In genomic region chr1:154142358-154142757, GRCh38 we compare ENCODE assay signal across 28 cellular contexts. TPM values are rescaled to one million over a fixed set of nuclear protein-coding genes. Genes with fewer than 3 reads are reported as not detected.
"Had no signal": no experiment of that assay in that cellular context is flagged by ENCODE, and none has a peak within 500 bp of the region (broad histone marks: within the 10 kb centered on the region; RNA-seq: fewer than 3 reads in every experiment).

No MANE protein-coding gene starts in this region.

- H3K27me3 ChIP-seq: colonic mucosa, dorsolateral prefrontal cortex, esophagus muscularis mucosa, foreskin keratinocyte, gastrocnemius medialis, gastroesophageal sphincter, heart left ventricle, heart right ventricle, hepatocyte had no signal

- ATAC-seq: effector memory CD8-positive, alpha-beta T cell; esophagus mucosa; foreskin keratinocyte; gastrocnemius medialis; gastroesophageal sphincter; heart left ventricle; heart right ventricle had no signal

- H3K27ac Mint-ChIP-seq: dendritic cell treated with granulocyte-macrophage colony-stimulating factor and Interleukin-4, amounts not matched to agents 40 ng/mL and 50 ng/mL, for 4 days; effector memory CD8-positive, alpha-beta T cell; endodermal cell had no signal

- H3K4me1 ChIP-seq: colonic mucosa, esophagus squamous epithelium, foreskin keratinocyte, gastroesophageal sphincter, heart right ventricle had no signal

- H3K4me1 Mint-ChIP-seq: endodermal cell had no signal

- DNase-seq: colonic mucosa; cortex of kidney; dermis blood vessel endothelial cell; dorsolateral prefrontal cortex; effector CD4-positive, alpha-beta T cell; effector CD8-positive, alpha-beta T cell; effector memory CD4-positive, alpha-beta T cell; effector memory CD8-positive, alpha-beta T cell; endodermal cell; erythroblast; esophagus squamous epithelium; foreskin fibroblast; foreskin keratinocyte; foreskin melanocyte; gastrocnemius medialis; glutamatergic neuron; head of caudate nucleus; heart left ventricle; heart right ventricle had no signal

- H3K4me3 Mint-ChIP-seq: dendritic cell treated with granulocyte-macrophage colony-stimulating factor and Interleukin-4, amounts not matched to agents 40 ng/mL and 50 ng/mL, for 4 days; effector memory CD8-positive, alpha-beta T cell; endodermal cell had no signal

- H3K4me3 ChIP-seq: colonic mucosa, coronary artery, dorsolateral prefrontal cortex, esophagus muscularis mucosa, esophagus squamous epithelium, gastrocnemius medialis, gastroesophageal sphincter, heart left ventricle, heart right ventricle, hepatocyte had no signal

- H3K27me3 Mint-ChIP-seq: dendritic cell treated with granulocyte-macrophage colony-stimulating factor and Interleukin-4, amounts not matched to agents 40 ng/mL and 50 ng/mL, for 4 days; effector memory CD8-positive, alpha-beta T cell had no signal

- H3K36me3 ChIP-seq: colonic mucosa, esophagus muscularis mucosa, esophagus squamous epithelium, gastrocnemius medialis, gastroesophageal sphincter, heart left ventricle, heart right ventricle had no signal

- H3K9me3 Mint-ChIP-seq: dendritic cell treated with granulocyte-macrophage colony-stimulating factor and Interleukin-4, amounts not matched to agents 40 ng/mL and 50 ng/mL, for 4 days; effector memory CD8-positive, alpha-beta T cell; endodermal cell had no signal

- H3K27ac ChIP-seq: colonic mucosa, coronary artery, dorsolateral prefrontal cortex, epithelial cell of prostate, esophagus muscularis mucosa, esophagus squamous epithelium, foreskin keratinocyte, gastroesophageal sphincter, heart left ventricle, heart right ventricle, hepatocyte had no signal

- H3K9me3 ChIP-seq: colonic mucosa, esophagus muscularis mucosa, esophagus squamous epithelium, gastrocnemius medialis, gastroesophageal sphincter, heart left ventricle, heart right ventricle had no signal

RNA-seq across cellular contexts. Expression of gene NUP210L, which starts 12.5 kb away (rescaled TPM):
- total RNA-seq: epithelial cell of proximal tubule, esophagus muscularis mucosa, foreskin keratinocyte, gastroesophageal sphincter, glomerular endothelial cell had no signal
